Comparison of ENCODE assay signal across 26 cellular contexts in genomic region chr10:70674560-70675495, GRCh38. TPM values are rescaled to one million over a fixed set of nuclear protein-coding genes. Genes with fewer than 3 reads are reported as not detected.
DNase-seq lines count a peak whose midpoint lies in the region; ATAC-seq and TF ChIP-seq lines count a peak whose summit lies in the region.
"Had no signal": no experiment of that assay in that cellular context is flagged by ENCODE, and none has a peak within 500 bp of the region (broad histone marks: within the 10 kb centered on the region; RNA-seq: fewer than 3 reads in every experiment).

No MANE protein-coding gene starts in this region.

- peaks cover 11% of the 10 kb centered on the region for H3K27me3 Mint-ChIP-seq in glutamatergic neuron (ENCODE audit: unreplicated experiment)
- H3K27me3 Mint-ChIP-seq in activated T-cell treated with anti-CD3 and anti-CD28 coated beads, Interleukin-2, amount 50 U/mL, for 4 hours (ENCODE audit: low read depth), result peaks cover 45% of the 10 kb centered on the region

- no peaks in the 10 kb centered on the region for H3K36me3 Mint-ChIP-seq in glutamatergic neuron (ENCODE audit: unreplicated experiment)
- no peaks in the 10 kb centered on the region for H3K36me3 Mint-ChIP-seq in activated T-cell treated with anti-CD3 and anti-CD28 coated beads, Interleukin-2, amount 50 U/mL, for 4 hours (ENCODE audit: insufficient read depth)
- H3K36me3 Mint-ChIP-seq: brain, neural progenitor cell, T-cell had no signal

- peak overlapping the region; percentile 75 for H3K27ac ChIP-seq in RWPE1
- H3K27ac ChIP-seq in substantia nigra (ENCODE audit: low read depth, low read length, poor library complexity, severe bottlenecking), result peak overlapping the region; percentile 5
- H3K27ac ChIP-seq: BLaER1, epithelial cell of prostate, neural progenitor cell, prostate gland had no signal

- no peak for DNase-seq in Right ventricle myocardium superior
- DNase-seq in cardiac septum (ENCODE audit: low spot score), result no peak
- no peak for DNase-seq in RWPE1 (ENCODE audit: low spot score)
- DNase-seq in glutamatergic neuron, result no peak
- DNase-seq in substantia nigra (lab: John Stamatoyannopoulos, UW), result peak in 1 of 49 donors; percentile 16
- DNase-seq in superior temporal gyrus (ENCODE audit: extremely low spot score), result no peak
- no peak for DNase-seq in kidney glomerular epithelial cell (lab: John Stamatoyannopoulos, UW)
- no peak for DNase-seq in activated T-cell treated with anti-CD3 and anti-CD28 coated beads, Interleukin-2, amount 50 U/mL, for 4 hours
- DNase-seq: activated CD4-positive, alpha-beta memory T cell treated with anti-CD3 and anti-CD28 coated beads, Interleukin-2, amount 10 ng/mL, durations not matched to agents 7 days and 5 days; COR-L47; effector CD4-positive, alpha-beta T cell; foreskin fibroblast; KG1; NCI-H187 treated with DMSO at 0.1 percent for 48 hours; NCI-H226; SIG-M5; stimulated activated CD4-positive, alpha-beta T cell treated with anti-CD3 and anti-CD28 coated beads, Interleukin-2, amount 100 ng/mL, for 24 hours; T-cell had no signal

- peaks cover 45% of the 10 kb centered on the region for H3K4me1 Mint-ChIP-seq in glutamatergic neuron (ENCODE audit: low read depth, unreplicated experiment)
- H3K4me1 Mint-ChIP-seq in activated T-cell treated with anti-CD3 and anti-CD28 coated beads, Interleukin-2, amount 50 U/mL, for 4 hours (ENCODE audit: low read depth), result peaks cover 13% of the 10 kb centered on the region

- H3K4me3 Mint-ChIP-seq in glutamatergic neuron (ENCODE audit: unreplicated experiment), result peak overlapping the region; percentile 80
- no peak overlapping the region for H3K4me3 Mint-ChIP-seq in activated T-cell treated with anti-CD3 and anti-CD28 coated beads, Interleukin-2, amount 50 U/mL, for 4 hours
- H3K4me3 Mint-ChIP-seq: activated CD4-positive, alpha-beta memory T cell treated with anti-CD3 and anti-CD28 coated beads, Interleukin-2, amount 10 ng/mL, durations not matched to agents 7 days and 5 days; T-cell had no signal

- intact Hi-C loops in Right ventricle myocardium superior (cut with DNase I) (loop anchor here (10.0 kb wide), 1 partner anchor 120 kb away; no protein-coding TSS in a partner anchor), cardiac septum (cut with DNase I) (loop anchor here (5.0 to 10.0 kb wide), 2 partner anchors 113 to 210 kb away; partner anchors contain the start of gene PCBD1)

- H3K27ac Mint-ChIP-seq in glutamatergic neuron (ENCODE audit: unreplicated experiment), result peak overlapping the region; percentile 66
- H3K27ac Mint-ChIP-seq: activated CD4-positive, alpha-beta memory T cell treated with anti-CD3 and anti-CD28 coated beads, Interleukin-2, amount 10 ng/mL, durations not matched to agents 7 days and 5 days; neural progenitor cell; T-cell had no signal

- ATAC-seq in Right ventricle myocardium superior (ENCODE audit: poor library complexity), result peak; percentile 13
- ATAC-seq in activated T-cell treated with anti-CD3 and anti-CD28 coated beads, Interleukin-2, amount 50 U/mL, for 4 hours, result no peak
- ATAC-seq: GM12878, T-cell had no signal

- TF ChIP-seq CTCF in RWPE1 (conservative IDR thresholded peaks at IDR 0.05; ENCODE audit: low read depth), result no peak
- TF ChIP-seq CTCF in glutamatergic neuron (IDR thresholded peaks at IDR 0.05; ENCODE audit: partially characterized antibody, unreplicated experiment), result no peak

- POLR2A ChIA-PET in RWPE1 (lab: Yijun Ruan, JAX; ENCODE audit: low non-redundant PET), result no interaction called here

- CTCF ChIA-PET in RWPE1 (lab: Yijun Ruan, JAX), result interaction anchor here (0.6 kb wide), 1 partner anchor 37 kb away, joined by 3 read pairs; no protein-coding TSS in a partner anchor

- peaks cover 12% of the 10 kb centered on the region for H3K9me3 Mint-ChIP-seq in glutamatergic neuron (ENCODE audit: unreplicated experiment)
- no peaks in the 10 kb centered on the region for H3K9me3 Mint-ChIP-seq in activated T-cell treated with anti-CD3 and anti-CD28 coated beads, Interleukin-2, amount 50 U/mL, for 4 hours
- H3K9me3 Mint-ChIP-seq: activated CD4-positive, alpha-beta memory T cell treated with anti-CD3 and anti-CD28 coated beads, Interleukin-2, amount 10 ng/mL, durations not matched to agents 7 days and 5 days; neural progenitor cell; T-cell had no signal

RNA-seq across cellular contexts. Expression of gene ADAMTS14, which starts 2.5 kb away (rescaled TPM):
- total RNA-seq in Right ventricle myocardium superior (0.16 TPM), cardiac septum (0.81 TPM), glutamatergic neuron (ENCODE audit: unreplicated experiment) (29.8 TPM)
- total RNA-seq in activated T-cell treated with anti-CD3 and anti-CD28 coated beads, Interleukin-2, amount 50 U/mL, for 4 hours, result under 1 TPM; 0.08 to 0.15 (median 0.14) TPM
- total RNA-seq: activated CD4-positive, alpha-beta memory T cell treated with anti-CD3 and anti-CD28 coated beads, Interleukin-2, amount 10 ng/mL, durations not matched to agents 7 days and 5 days; GM12878; HT1080; subcutaneous adipose tissue had no signal

Comparison
In these comparisons a context has a peak if more than half of its experiments do, and no peak if none do; other contexts are left out.
1. RNA of gene ADAMTS14, which starts 2.5 kb away (total RNA-seq): 29.8 TPM in glutamatergic neuron (single experiment); 0.81 TPM in cardiac septum (single experiment), 0.16 TPM in Right ventricle myocardium superior (single experiment) and 0.08 to 0.15 TPM in activated T-cell treated with anti-CD3 and anti-CD28 coated beads, Interleukin-2, amount 50 U/mL, for 4 hours; every median in the first group is over 10 times any median in the second.